22 cellular contexts compared by ENCODE assay signal in the genomic region with DNA sequence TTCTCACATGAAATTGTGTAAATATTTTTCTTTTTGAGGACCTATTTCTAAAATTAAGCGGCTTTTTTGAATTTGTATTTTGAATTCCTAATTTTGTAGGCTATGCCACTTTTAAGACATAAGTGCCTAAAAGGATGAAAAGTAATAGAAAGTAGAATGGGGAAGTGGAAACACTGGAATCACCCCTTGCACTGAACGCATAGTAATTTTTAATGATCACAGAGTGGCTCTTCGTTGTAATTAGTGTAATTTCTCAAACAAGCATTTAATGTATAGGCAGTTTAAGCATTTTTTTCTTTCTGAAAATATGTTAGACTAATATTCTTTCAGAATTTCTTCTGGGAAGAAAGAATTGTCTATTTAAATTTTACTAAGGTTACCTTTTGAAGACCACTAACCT.
DNase-seq lines count a peak whose midpoint lies in the region; ATAC-seq, FAIRE-seq and TF ChIP-seq lines count a peak whose summit lies in the region.
"Had no signal": no experiment of that assay in that cellular context is flagged by ENCODE, and none has a peak within 500 bp of the region (broad histone marks: within the 10 kb centered on the region; RNA-seq: fewer than 3 reads in every experiment).

No MANE protein-coding gene starts in this region.

- no peak for FAIRE-seq in GM12878 (lab: Jason Lieb, UNC)
- FAIRE-seq: HepG2 had no signal

- peak overlapping the region; percentile 88 for H3K4me2 ChIP-seq in GM12878 (ENCODE audit: control insufficient read depth, insufficient read depth)

- H3K9me3 ChIP-seq in left ventricle myocardium inferior (replicated peaks) (no peaks in the 10 kb centered on the region), GM12878 (replicated peaks; ENCODE audit: control insufficient read depth, insufficient read depth, low read length) (no peaks in the 10 kb centered on the region)
- H3K9me3 ChIP-seq: sigmoid colon, transverse colon had no signal

- no peak overlapping the region for H3K4me3 ChIP-seq in left ventricle myocardium inferior
- H3K4me3 ChIP-seq in GM12878: peak overlapping the region; percentile 46; the same call in 1 of the 2 replicates
- H3K4me3 ChIP-seq: dorsolateral prefrontal cortex, lung, sigmoid colon, transverse colon had no signal

- no peak overlapping the region for H3K9ac ChIP-seq in GM12878 (ENCODE audit: control insufficient read depth, insufficient read depth, low read length)

- no peak for TF ChIP-seq RAD21 in GM12878 (IDR thresholded peaks at IDR 0.05; ENCODE audit: insufficient read depth, low read depth, low read length)

- WGBS in GM12878 (ENCODE audit: insufficient coverage, insufficient replicate concordance, low lambda C conversion rate, missing lambda C conversion rate): 52% methylated on average over 3 of the region's 3 CpGs

- RAD21 ChIA-PET in GM12878 (lab: Charles Lee; ENCODE audit: unreplicated experiment): no interaction called here

- ATAC-seq in GM12878 (peak; percentile 56), GM21515 (IDR thresholded peaks at IDR 0.05; ENCODE audit: unreplicated experiment) (no peak)
- ATAC-seq: HepG2, WTC11 had no signal

- TF ChIP-seq EP300 in GM12878 (IDR thresholded peaks at IDR 0.05; ENCODE audit: borderline replicate concordance in 1 of 2, control insufficient read depth in 1 of 2, low read depth in 2 of 2, low read length in 2 of 2): 0 out of 4 replicates have a peak, but pooled peaks of 1 of the 2 experiments have one; percentile 21

- peaks cover 98% of the 10 kb centered on the region for H3K79me2 ChIP-seq in GM12878 (ENCODE audit: control insufficient read depth, insufficient read depth, low read length)

- H3K27me3 ChIP-seq in left ventricle myocardium inferior (ENCODE audit: low read depth) (no peaks in the 10 kb centered on the region), GM12878 (replicated peaks in 1 of 2; ENCODE audit: control insufficient read depth in 2 of 2, insufficient read depth in 2 of 2, low read length in 1 of 2) (no peaks in the 10 kb centered on the region)
- H3K27me3 ChIP-seq: dorsolateral prefrontal cortex, sigmoid colon, transverse colon had no signal

- intact Hi-C loops in left ventricle myocardium inferior (cut with micrococcal nuclease) (no loop called here), cardiac septum (cut with DNase I) (loop anchor here (5.0 kb wide), 1 partner anchor 63 kb away; no protein-coding TSS in a partner anchor), GM12878 (cut with micrococcal nuclease; ENCODE audit: unreplicated experiment) (loop anchor here (5.0 kb wide), 1 partner anchor 172 kb away; no protein-coding TSS in a partner anchor)

- H3K36me3 ChIP-seq in left ventricle myocardium inferior (no peaks in the 10 kb centered on the region), GM12878 (ENCODE audit: control insufficient read depth in 2 of 2, insufficient read depth in 2 of 2, low read length in 1 of 2) (peaks cover 3 to 6% of the 10 kb centered on the region in 2 experiments; a peak in 3 of 4 replicates)
- H3K36me3 ChIP-seq: sigmoid colon, transverse colon had no signal

- BruUV-seq in GM12878 (replicated peaks; lab: Mats Ljungman, UMichigan): no TSS peak

- no peak for TF ChIP-seq CTCF in left ventricle myocardium inferior (IDR thresholded peaks at IDR 0.05; ENCODE audit: borderline replicate concordance)
- TF ChIP-seq CTCF in GM12878 (IDR thresholded peaks at IDR 0.05 in 2 of 3, conservative IDR thresholded peaks at IDR 0.05 in 1 of 3; ENCODE audit: control insufficient read depth in 2 of 3, extremely low read depth in 1 of 3, insufficient read depth in 1 of 3, low read depth in 3 of 3, low read length in 3 of 3): no peak

- H2AFZ ChIP-seq in GM12878 (ENCODE audit: control insufficient read depth, low read depth, low read length): no peak overlapping the region

- DNase-seq in left ventricle myocardium inferior (no peak), cardiac septum (ENCODE audit: low spot score) (no peak), NOMO-1 treated with DMSO at 0.1 percent for 48 hours (lab: John Stamatoyannopoulos, UW; ENCODE audit: unreplicated experiment) (peak; percentile 63), GM12878 (ENCODE audit: low read depth, low spot score) (no peak), cortex of kidney (lab: John Stamatoyannopoulos, UW) (no peak)
- no peak for DNase-seq in activated T-cell treated with anti-CD3 and anti-CD28 coated beads, Interleukin-2, amount 50 U/mL, for 48 hours
- no peak for DNase-seq in stimulated activated naive CD4-positive, alpha-beta T cell treated with Interleukin-2 at 50 U/mL for 16 hours (lab: John Stamatoyannopoulos, UW)
- DNase-seq: 8988T; activated CD4-positive, alpha-beta T cell treated with anti-CD3 and anti-CD28 coated beads, Interleukin-2, amount 50 U/mL, for 4 hours; activated naive CD8-positive, alpha-beta T cell treated with anti-CD3 and anti-CD28 coated beads, Interleukin-2, amount 10 ng/mL, durations not matched to agents 7 days and 5 days; dorsolateral prefrontal cortex; GDM1; H9; NCI-H1417 treated with DMSO at 0.1 percent for 48 hours; NCI-H2107; sigmoid colon; T-helper 9 cell; transverse colon had no signal

- SMC1A ChIA-PET in GM12878 (lab: Charles Lee; ENCODE audit: uncharacterized antibody, unreplicated experiment): no interaction called here

- in situ Hi-C loops in GM12878 (cut with MboI): no loop called here

- H3K4me1 ChIP-seq in left ventricle myocardium inferior: peaks cover 100% of the 10 kb centered on the region
- peaks cover 54% of the 10 kb centered on the region for H3K4me1 ChIP-seq in GM12878 (ENCODE audit: control insufficient read depth, insufficient read depth, low read length)

- POLR2A ChIA-PET in GM12878 (lab: Charles Lee): no interaction called here

- CTCF ChIA-PET in GM12878 (lab: Yijun Ruan, JAX): no interaction called here

- H3K27ac ChIP-seq in left ventricle myocardium inferior (replicated peaks) (peak overlapping the region; percentile 76), GM12878 (ENCODE audit: control insufficient read depth, insufficient read depth) (peak overlapping the region; percentile 64)
- H3K27ac ChIP-seq: transverse colon had no signal

- H4K20me1 ChIP-seq in GM12878 (ENCODE audit: control insufficient read depth, insufficient read depth): no peaks in the 10 kb centered on the region; the same call in 1 of the 2 replicates

- TF ChIP-seq POLR2A in GM12878 (IDR thresholded peaks at IDR 0.05; ENCODE audit: low read depth, low read length): no peak

TF ChIP-seq in GM12878, 131 proteins besides CTCF, POLR2A, EP300 and RAD21 (continues in another document):
- TF ChIP-seq, protein P1, sequence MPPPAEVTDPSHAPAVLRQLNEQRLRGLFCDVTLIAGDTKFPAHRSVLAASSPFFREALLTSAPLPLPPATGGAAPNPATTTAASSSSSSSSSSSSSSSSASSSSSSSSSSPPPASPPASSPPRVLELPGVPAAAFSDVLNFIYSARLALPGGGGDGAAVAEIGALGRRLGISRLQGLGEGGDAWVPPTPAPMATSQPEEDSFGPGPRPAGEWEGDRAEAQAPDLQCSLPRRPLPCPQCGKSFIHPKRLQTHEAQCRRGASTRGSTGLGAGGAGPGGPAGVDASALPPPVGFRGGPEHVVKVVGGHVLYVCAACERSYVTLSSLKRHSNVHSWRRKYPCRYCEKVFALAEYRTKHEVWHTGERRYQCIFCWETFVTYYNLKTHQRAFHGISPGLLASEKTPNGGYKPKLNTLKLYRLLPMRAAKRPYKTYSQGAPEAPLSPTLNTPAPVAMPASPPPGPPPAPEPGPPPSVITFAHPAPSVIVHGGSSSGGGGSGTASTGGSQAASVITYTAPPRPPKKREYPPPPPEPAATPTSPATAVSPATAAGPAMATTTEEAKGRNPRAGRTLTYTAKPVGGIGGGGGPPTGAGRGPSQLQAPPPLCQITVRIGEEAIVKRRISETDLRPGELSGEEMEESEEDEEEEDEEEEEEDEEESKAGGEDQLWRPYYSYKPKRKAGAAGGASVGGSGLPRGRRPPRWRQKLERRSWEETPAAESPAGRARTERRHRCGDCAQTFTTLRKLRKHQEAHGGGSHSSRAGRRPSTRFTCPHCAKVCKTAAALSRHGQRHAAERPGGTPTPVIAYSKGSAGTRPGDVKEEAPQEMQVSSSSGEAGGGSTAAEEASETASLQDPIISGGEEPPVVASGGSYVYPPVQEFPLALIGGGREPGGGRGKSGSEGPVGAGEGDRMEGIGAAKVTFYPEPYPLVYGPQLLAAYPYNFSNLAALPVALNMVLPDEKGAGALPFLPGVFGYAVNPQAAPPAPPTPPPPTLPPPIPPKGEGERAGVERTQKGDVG (CRISPR knock-in tag; IDR thresholded peaks at IDR 0.05): no peak
- TF ChIP-seq, protein P2, sequence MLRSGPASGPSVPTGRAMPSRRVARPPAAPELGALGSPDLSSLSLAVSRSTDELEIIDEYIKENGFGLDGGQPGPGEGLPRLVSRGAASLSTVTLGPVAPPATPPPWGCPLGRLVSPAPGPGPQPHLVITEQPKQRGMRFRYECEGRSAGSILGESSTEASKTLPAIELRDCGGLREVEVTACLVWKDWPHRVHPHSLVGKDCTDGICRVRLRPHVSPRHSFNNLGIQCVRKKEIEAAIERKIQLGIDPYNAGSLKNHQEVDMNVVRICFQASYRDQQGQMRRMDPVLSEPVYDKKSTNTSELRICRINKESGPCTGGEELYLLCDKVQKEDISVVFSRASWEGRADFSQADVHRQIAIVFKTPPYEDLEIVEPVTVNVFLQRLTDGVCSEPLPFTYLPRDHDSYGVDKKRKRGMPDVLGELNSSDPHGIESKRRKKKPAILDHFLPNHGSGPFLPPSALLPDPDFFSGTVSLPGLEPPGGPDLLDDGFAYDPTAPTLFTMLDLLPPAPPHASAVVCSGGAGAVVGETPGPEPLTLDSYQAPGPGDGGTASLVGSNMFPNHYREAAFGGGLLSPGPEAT (IDR thresholded peaks at IDR 0.05; ENCODE audit: low read depth): no peak
- TF ChIP-seq SPI1 (IDR thresholded peaks at IDR 0.05; ENCODE audit: borderline replicate concordance, insufficient read depth, low read depth, low read length) (peak; percentile 94), TAF1 (IDR thresholded peaks at IDR 0.05; ENCODE audit: borderline replicate concordance, low read depth, low read length) (no peak), IKZF2 (IDR thresholded peaks at IDR 0.05) (peak; percentile 19 to 23; a peak in 1 of 4 replicates), BACH1 (IDR thresholded peaks at IDR 0.05; ENCODE audit: borderline replicate concordance) (peak; percentile 15; the same call in 1 of the 2 replicates), SP1 (IDR thresholded peaks at IDR 0.05; ENCODE audit: low read depth, low read length) (no peak), CBX5 (IDR thresholded peaks at IDR 0.05; ENCODE audit: low read depth) (no peak)
- TF ChIP-seq, protein P3, sequence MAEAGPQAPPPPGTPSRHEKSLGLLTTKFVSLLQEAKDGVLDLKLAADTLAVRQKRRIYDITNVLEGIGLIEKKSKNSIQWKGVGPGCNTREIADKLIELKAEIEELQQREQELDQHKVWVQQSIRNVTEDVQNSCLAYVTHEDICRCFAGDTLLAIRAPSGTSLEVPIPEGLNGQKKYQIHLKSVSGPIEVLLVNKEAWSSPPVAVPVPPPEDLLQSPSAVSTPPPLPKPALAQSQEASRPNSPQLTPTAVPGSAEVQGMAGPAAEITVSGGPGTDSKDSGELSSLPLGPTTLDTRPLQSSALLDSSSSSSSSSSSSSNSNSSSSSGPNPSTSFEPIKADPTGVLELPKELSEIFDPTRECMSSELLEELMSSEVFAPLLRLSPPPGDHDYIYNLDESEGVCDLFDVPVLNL (IDR thresholded peaks at IDR 0.05; ENCODE audit: low read depth, low read length): no peak
